Comparison of ENCODE assay signal across 8 cellular contexts in genomic region chr9:134327671-134328231, GRCh38. TPM values are rescaled to one million over a fixed set of nuclear protein-coding genes. Genes with fewer than 3 reads are reported as not detected.
DNase-seq lines count a peak whose midpoint lies in the region; TF ChIP-seq lines count a peak whose summit lies in the region.

No MANE protein-coding gene starts in this region.

- H3K4me3 Mint-ChIP-seq in nephron progenitor cell = peak overlapping the region; percentile 78

- H3K9me3 ChIP-seq in NT2/D1 (ENCODE audit: insufficient read depth, low read length) (no peaks in the 10 kb centered on the region), esophagus squamous epithelium (no peaks in the 10 kb centered on the region)

- H3K4me1 Mint-ChIP-seq in nephron progenitor cell = peaks cover 62% of the 10 kb centered on the region

- 27% methylated on average over 2 of the region's 10 CpGs; no CpG with 5 or more reads in 1 of the 2 donors for WGBS in esophagus squamous epithelium, 2 donors

- DNase-seq in AG09309 (ENCODE audit: low read depth) (no peak), NT2/D1 (ENCODE audit: low read depth, low spot score) (no peak), esophagus squamous epithelium (lab: John Stamatoyannopoulos, UW) (no peak), nephron progenitor cell (no peak), mesenteric fat pad (ENCODE audit: low spot score) (no peak), Ammon's horn (ENCODE audit: low spot score) (no peak), GM03348 (ENCODE audit: low spot score) (no peak)
- DNase-seq in stimulated activated CD4-positive, alpha-beta T cell treated with anti-CD3 and anti-CD28 coated beads, Interleukin-4, amount 100 ng/mL, for 4 hours = no peak

- TF ChIP-seq CTCF in AG09309 (IDR thresholded peaks at IDR 0.05; ENCODE audit: control insufficient read depth, insufficient read depth, low read depth, low read length, missing control alignments) (no peak), esophagus squamous epithelium (IDR thresholded peaks at IDR 0.05) (no peak), nephron progenitor cell (IDR thresholded peaks at IDR 0.05) (no peak)

- H3K27me3 Mint-ChIP-seq in nephron progenitor cell (ENCODE audit: low read depth, poor library complexity) = peaks cover 8% of the 10 kb centered on the region

- no peaks in the 10 kb centered on the region for H3K9me3 Mint-ChIP-seq in nephron progenitor cell

- intact Hi-C loops in esophagus squamous epithelium (cut with DNase I) = loop anchor here (10.0 kb wide), 1 partner anchor 87 kb away; no protein-coding TSS in a partner anchor

- H3K36me3 ChIP-seq in NT2/D1 (ENCODE audit: insufficient read depth, insufficient read length, low read length) = no peaks in the 10 kb centered on the region
- no peaks in the 10 kb centered on the region for H3K36me3 ChIP-seq in esophagus squamous epithelium

- peaks cover 55% of the 10 kb centered on the region for H3K4me1 ChIP-seq in NT2/D1 (ENCODE audit: insufficient read depth, insufficient read length)
- H3K4me1 ChIP-seq in esophagus squamous epithelium = peaks cover 60 to 88% (median 71%) of the 10 kb centered on the region in 3 donors

- H3K27ac ChIP-seq in esophagus squamous epithelium = peak overlapping the region; percentile 88 to 95 (median 90)

- H3K27me3 ChIP-seq in NT2/D1 (ENCODE audit: insufficient read depth, insufficient read length) (no peaks in the 10 kb centered on the region), esophagus squamous epithelium (no peaks in the 10 kb centered on the region)

- H3K36me3 Mint-ChIP-seq in nephron progenitor cell (ENCODE audit: low read depth) = no peaks in the 10 kb centered on the region

- H3K4me3 ChIP-seq in AG09309 (ENCODE audit: control insufficient read depth, low read depth, low read length) = peak overlapping the region; percentile 77
- H3K4me3 ChIP-seq in NT2/D1 (ENCODE audit: insufficient read length, low read depth) = peak overlapping the region; percentile 67
- peak overlapping the region; percentile 66 to 88 (median 80) for H3K4me3 ChIP-seq in esophagus squamous epithelium

- peak overlapping the region; percentile 64 for H3K27ac Mint-ChIP-seq in nephron progenitor cell

- H3K9ac ChIP-seq in NT2/D1 (ENCODE audit: insufficient read length, low read depth) = peak overlapping the region; percentile 82

- TF ChIP-seq POLR2A in esophagus squamous epithelium (IDR thresholded peaks at IDR 0.05) = no peak

RNA-seq across cellular contexts. Expression of gene RXRA, which starts 1.5 kb away (rescaled TPM):
- total RNA-seq in esophagus squamous epithelium (10 to 100 TPM; 41.8 to 83.1 (median 50.4) TPM), mesenteric fat pad (129 TPM)
